ENCODE assay signal across 8 cellular contexts in the genomic region with DNA sequence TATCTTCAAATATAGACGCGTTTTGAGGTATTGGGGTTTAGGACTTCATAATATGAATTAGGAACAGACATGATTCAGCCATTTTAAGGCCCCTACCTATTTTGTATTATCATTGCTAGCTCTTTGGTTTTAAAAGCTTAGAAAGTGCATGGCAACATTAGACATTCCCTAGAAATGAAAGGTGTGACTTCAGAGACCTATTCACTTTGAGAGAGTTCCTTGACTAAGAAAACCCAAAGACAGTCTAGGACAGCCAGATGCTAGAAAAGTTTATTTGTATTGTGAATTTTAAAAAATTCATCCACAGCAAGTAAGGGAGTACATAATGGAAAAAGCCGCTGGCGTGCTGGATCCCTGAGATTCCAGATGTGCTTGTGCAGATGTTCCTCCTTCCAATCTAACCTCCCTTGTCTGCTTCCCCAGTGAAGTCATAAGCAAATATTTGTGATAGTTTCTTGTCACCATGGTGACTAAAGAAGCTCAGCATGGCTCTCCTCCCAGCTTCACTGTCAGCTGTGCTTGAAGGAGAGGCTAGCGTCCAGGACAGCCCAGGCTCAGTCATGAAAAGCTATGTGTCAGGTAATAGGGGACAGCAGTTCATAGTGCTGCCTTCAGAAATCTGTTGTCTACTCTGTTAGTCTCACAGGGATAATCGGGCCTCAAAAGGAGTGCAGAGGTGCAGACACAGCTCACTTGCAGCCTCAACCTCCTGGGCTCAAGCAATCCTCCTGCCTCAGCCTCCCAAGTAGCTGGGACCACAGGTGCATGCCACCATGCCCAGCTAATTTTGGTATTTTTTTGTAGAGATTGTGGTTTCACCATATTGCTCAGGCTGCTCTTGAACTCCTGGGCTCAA. TPM values are rescaled to one million over a fixed set of nuclear protein-coding genes. Genes with fewer than 3 reads are reported as not detected.
DNase-seq lines count a peak whose midpoint lies in the region; ATAC-seq and TF ChIP-seq lines count a peak whose summit lies in the region.

No MANE protein-coding gene starts in this region.

- TF ChIP-seq CTCF in MCF 10A (IDR thresholded peaks at IDR 0.05; ENCODE audit: unreplicated experiment) (no peak), uterus (IDR thresholded peaks at IDR 0.05) (no peak), dorsolateral prefrontal cortex (IDR thresholded peaks at IDR 0.05 in 54 of 56, conservative IDR thresholded peaks at IDR 0.05 in 2 of 56; ENCODE audit: low read depth in 1 of 56, partially characterized antibody in 56 of 56) (no peak)

- H3K4me3 ChIP-seq in uterus = no peak overlapping the region
- H3K4me3 ChIP-seq in dorsolateral prefrontal cortex = no peak overlapping the region

- CTCF ChIA-PET in MCF 10A (lab: Yijun Ruan, JAX) = interaction anchor here (0.9 kb wide), 2 partner anchors 22 to 38 kb away, joined by 4 read pairs; no protein-coding TSS in a partner anchor

- no peaks in the 10 kb centered on the region for H3K4me1 ChIP-seq in uterus

- intact Hi-C loops in MCF 10A (cut with micrococcal nuclease) (no loop called here), uterus (cut with DNase I; ENCODE audit: low total_unique reads) (no loop called here), dorsolateral prefrontal cortex (cut with DNase I) (no loop called here)

- H3K4me1 Mint-ChIP-seq in activated naive CD8-positive, alpha-beta T cell treated with anti-CD3 and anti-CD28 coated beads, Interleukin-2, amount 50 U/mL, for 24 hours = peaks cover 58% of the 10 kb centered on the region
- peaks cover 55% of the 10 kb centered on the region for H3K4me1 Mint-ChIP-seq in activated naive CD8-positive, alpha-beta T cell treated with anti-CD3 and anti-CD28 coated beads for 36 hours
- peaks cover 46% of the 10 kb centered on the region for H3K4me1 Mint-ChIP-seq in MCF 10A (ENCODE audit: insufficient read depth, unreplicated experiment)

- H3K27ac Mint-ChIP-seq in activated naive CD8-positive, alpha-beta T cell treated with anti-CD3 and anti-CD28 coated beads, Interleukin-2, amount 50 U/mL, for 24 hours = peak overlapping the region; percentile 68
- H3K27ac Mint-ChIP-seq in activated naive CD8-positive, alpha-beta T cell treated with anti-CD3 and anti-CD28 coated beads for 36 hours = no peak overlapping the region
- peak overlapping the region; percentile 64 for H3K27ac Mint-ChIP-seq in MCF 10A (ENCODE audit: low read depth, unreplicated experiment)

- no peaks in the 10 kb centered on the region for H3K36me3 ChIP-seq in uterus

- peaks cover 20% of the 10 kb centered on the region for H3K36me3 Mint-ChIP-seq in activated naive CD8-positive, alpha-beta T cell treated with anti-CD3 and anti-CD28 coated beads, Interleukin-2, amount 50 U/mL, for 24 hours (ENCODE audit: low read depth)
- H3K36me3 Mint-ChIP-seq in activated naive CD8-positive, alpha-beta T cell treated with anti-CD3 and anti-CD28 coated beads for 36 hours = peaks cover 41% of the 10 kb centered on the region
- H3K36me3 Mint-ChIP-seq in MCF 10A (ENCODE audit: insufficient read depth, unreplicated experiment) = peaks cover 4% of the 10 kb centered on the region

- H3K27me3 ChIP-seq in uterus (no peaks in the 10 kb centered on the region), dorsolateral prefrontal cortex (no peaks in the 10 kb centered on the region)

- POLR2A ChIA-PET in MCF 10A (lab: Yijun Ruan, JAX) = interaction anchor here (0.6 to 1.5 kb wide), 5 partner anchors 8 to 542 kb away, joined by 3 to 6 read pairs (median 3); no protein-coding TSS in a partner anchor

- BruUV-seq in MCF 10A (replicated peaks; lab: Mats Ljungman, UMichigan) = no TSS peak

- H3K9me3 ChIP-seq in uterus = no peaks in the 10 kb centered on the region

- no peak for ATAC-seq in activated naive CD8-positive, alpha-beta T cell treated with anti-CD3 and anti-CD28 coated beads, Interleukin-2, amount 50 U/mL, for 24 hours

- no peak for TF ChIP-seq POLR2A in uterus (IDR thresholded peaks at IDR 0.05)

- H3K27ac ChIP-seq in uterus (peak overlapping the region; percentile 58 to 75), dorsolateral prefrontal cortex (peak overlapping the region in 25 of 59 donors; percentile 2 to 57 (median 31))

- no peak for DNase-seq in activated naive CD8-positive, alpha-beta T cell treated with anti-CD3 and anti-CD28 coated beads, Interleukin-2, amount 50 U/mL, for 24 hours
- DNase-seq in activated naive CD8-positive, alpha-beta T cell treated with anti-CD3 and anti-CD28 coated beads for 36 hours = no peak
- peak; percentile 12 for DNase-seq in MCF 10A (ENCODE audit: unreplicated experiment)
- peak; percentile 80 for DNase-seq in kidney tubule cell (ENCODE audit: low spot score)
- DNase-seq in uterus = peak; percentile 39 to 52
- no peak for DNase-seq in NCI-H1694 (lab: John Stamatoyannopoulos, UW)
- DNase-seq in dorsolateral prefrontal cortex = no peak
- DNase-seq in cortex of kidney (lab: John Stamatoyannopoulos, UW) = no peak

- no peaks in the 10 kb centered on the region for H3K27me3 Mint-ChIP-seq in activated naive CD8-positive, alpha-beta T cell treated with anti-CD3 and anti-CD28 coated beads, Interleukin-2, amount 50 U/mL, for 24 hours
- H3K27me3 Mint-ChIP-seq in activated naive CD8-positive, alpha-beta T cell treated with anti-CD3 and anti-CD28 coated beads for 36 hours = no peaks in the 10 kb centered on the region
- no peaks in the 10 kb centered on the region for H3K27me3 Mint-ChIP-seq in MCF 10A (ENCODE audit: insufficient read depth, unreplicated experiment)

- H3K4me3 Mint-ChIP-seq in activated naive CD8-positive, alpha-beta T cell treated with anti-CD3 and anti-CD28 coated beads, Interleukin-2, amount 50 U/mL, for 24 hours = no peak overlapping the region
- H3K4me3 Mint-ChIP-seq in activated naive CD8-positive, alpha-beta T cell treated with anti-CD3 and anti-CD28 coated beads for 36 hours = no peak overlapping the region
- H3K4me3 Mint-ChIP-seq in MCF 10A (ENCODE audit: unreplicated experiment) = no peak overlapping the region

- no peaks in the 10 kb centered on the region for H3K9me3 Mint-ChIP-seq in activated naive CD8-positive, alpha-beta T cell treated with anti-CD3 and anti-CD28 coated beads, Interleukin-2, amount 50 U/mL, for 24 hours
- peaks cover 2% of the 10 kb centered on the region for H3K9me3 Mint-ChIP-seq in activated naive CD8-positive, alpha-beta T cell treated with anti-CD3 and anti-CD28 coated beads for 36 hours
- H3K9me3 Mint-ChIP-seq in MCF 10A (ENCODE audit: unreplicated experiment) = no peaks in the 10 kb centered on the region

RNA-seq across cellular contexts. Expression of a gene that starts 34.8 kb away (rescaled TPM):
- 10 to 100 TPM; 85.3 to 88.3 TPM for total RNA-seq in activated naive CD8-positive, alpha-beta T cell treated with anti-CD3 and anti-CD28 coated beads for 36 hours
- total RNA-seq in MCF 10A (2022) (86.9 and 109 TPM in 2 replicates), uterus (10 to 100 TPM; 26.9 to 69.9 (median 38.5) TPM), dorsolateral prefrontal cortex (10 to 100 TPM; 49.7 to 98.8 (median 74.6) TPM)

RNA-seq across cellular contexts. Expression of a gene that starts 36.8 kb away (rescaled TPM):
- total RNA-seq in activated naive CD8-positive, alpha-beta T cell treated with anti-CD3 and anti-CD28 coated beads for 36 hours = 10 to 100 TPM; 84.0 to 84.4 TPM
- total RNA-seq in MCF 10A (2022) (61.8 and 64.8 TPM in 2 replicates), uterus (10 to 100 TPM; 14.1 to 60.1 (median 40.4) TPM), dorsolateral prefrontal cortex (10 to 100 TPM; 22.6 to 39.3 (median 29.4) TPM)

RNA-seq across cellular contexts. Expression of a gene that starts 57.7 kb away (rescaled TPM):
- total RNA-seq in activated naive CD8-positive, alpha-beta T cell treated with anti-CD3 and anti-CD28 coated beads for 36 hours = 10 to 100 TPM; 29.0 to 29.1 TPM
- total RNA-seq in MCF 10A (2022) (0.91 and 1.7 TPM in 2 replicates), uterus (10 to 100 TPM in 1 of 4 donors, 1 to 10 TPM in 2, not detected in 1; 3.5 to 21.5 (median 7.4) TPM), dorsolateral prefrontal cortex (10 to 100 TPM in 96 of 120 experiments, 1 to 10 TPM in 24; 5.1 to 21.3 (median 11.9) TPM)

Comparison
In these comparisons a context has a peak if more than half of its experiments do, and no peak if none do; other contexts are left out.
1. DNase-seq: peak in MCF 10A (single experiment), kidney tubule cell (single experiment) and uterus (2 of 2); none in activated naive CD8-positive, alpha-beta T cell treated with anti-CD3 and anti-CD28 coated beads, Interleukin-2, amount 50 U/mL, for 24 hours (single experiment), activated naive CD8-positive, alpha-beta T cell treated with anti-CD3 and anti-CD28 coated beads for 36 hours (single experiment), NCI-H1694 (single experiment), dorsolateral prefrontal cortex (0 of 10) and cortex of kidney (single experiment).